Comparison of ENCODE assay signal across 8 cellular contexts in the genomic region with DNA sequence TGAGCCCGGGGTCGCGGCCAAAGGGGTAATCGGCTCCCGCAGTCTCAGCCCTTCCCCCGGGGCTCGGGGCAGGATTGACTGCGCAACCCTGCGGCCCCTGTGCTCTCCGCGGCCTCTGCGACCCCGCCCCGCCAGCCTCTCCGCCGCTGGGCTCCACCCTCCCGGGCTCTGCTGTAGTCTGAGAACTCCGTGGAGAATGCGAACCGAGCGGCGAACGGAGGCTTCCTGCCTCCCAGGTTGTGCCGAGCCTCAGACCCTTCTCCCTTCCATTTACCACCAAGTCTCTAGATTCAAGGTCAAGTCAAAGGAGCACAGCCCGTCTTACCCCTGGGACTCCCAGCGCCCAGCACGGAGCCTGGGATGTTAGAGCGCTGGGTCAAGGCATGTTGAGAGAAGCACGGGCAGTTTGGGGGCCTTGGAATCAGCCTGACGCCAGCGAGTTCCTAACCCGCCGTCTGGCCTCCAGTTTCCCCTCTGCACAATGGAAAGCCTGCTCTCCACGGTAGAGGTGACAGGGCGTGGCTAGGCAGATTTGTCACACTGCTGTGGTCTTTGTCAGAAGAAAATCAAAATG. TPM values are rescaled to one million over a fixed set of nuclear protein-coding genes. Genes with fewer than 3 reads are reported as not detected.
DNase-seq lines count a peak whose midpoint lies in the region; ATAC-seq and TF ChIP-seq lines count a peak whose summit lies in the region.

No MANE protein-coding gene starts in this region.

- H3K79me1 ChIP-seq in H9 (ENCODE audit: insufficient read depth, low read depth, low read length, poor library complexity, severe bottlenecking): no peaks in the 10 kb centered on the region

- H3K23ac ChIP-seq in H9 (ENCODE audit: insufficient read length, low read depth, low read length): no peak overlapping the region

- H4K5ac ChIP-seq in H9 (ENCODE audit: insufficient read length, low read depth, low read length): no peak overlapping the region

- H3K4me1 Mint-ChIP-seq in H9: peaks cover 43 to 48% of the 10 kb centered on the region in 2 experiments
- H3K4me1 Mint-ChIP-seq in T-helper 2 cell treated with Interferon-gamma antibody and Interleukin-4, amounts not matched to agents 5 μg/mL and 100 μg/mL, for 36 hours (ENCODE audit: low read depth): peaks cover 54% of the 10 kb centered on the region

- H3K4me2 ChIP-seq in H9 (ENCODE audit: insufficient read depth, insufficient read length, low read length): peak overlapping the region; percentile 96

- WGBS in H9 (ENCODE audit: extremely low coverage, insufficient read length, low lambda C conversion rate): no CpG with 5 or more reads among the region's 35 CpGs

- H3K18ac ChIP-seq in H9 (ENCODE audit: insufficient read length, low read depth, low read length): no peak overlapping the region

- H3K9me3 ChIP-seq in H9 (ENCODE audit: control insufficient read depth, low read depth, low read length): no peaks in the 10 kb centered on the region

- H3T11ph ChIP-seq in H9 (ENCODE audit: low read length): no peak overlapping the region

- no peak overlapping the region for H3K4ac ChIP-seq in H9 (ENCODE audit: low read depth, low read length)

- H2BK5ac ChIP-seq in H9 (ENCODE audit: insufficient read length, low read length): no peak overlapping the region

- peaks cover 26% of the 10 kb centered on the region for H3K23me2 ChIP-seq in H9 (ENCODE audit: insufficient read length, low read depth, low read length, poor library complexity, severe bottlenecking)

- no peaks in the 10 kb centered on the region; a peak in 1 of 5 replicates for H3K9me3 Mint-ChIP-seq in H9
- H3K9me3 Mint-ChIP-seq in T-helper 2 cell treated with Interferon-gamma antibody and Interleukin-4, amounts not matched to agents 5 μg/mL and 100 μg/mL, for 36 hours: no peaks in the 10 kb centered on the region

- no peaks in the 10 kb centered on the region for H3K79me2 ChIP-seq in H9 (ENCODE audit: insufficient read depth, low read length)

- peak overlapping the region; percentile 4; the same call in 1 of the 2 replicates for H3K14ac ChIP-seq in H9 (ENCODE audit: insufficient read depth, low read length)

- peak overlapping the region in 1 of 3 experiments; percentile 54; a peak in 1 of 7 replicates for H3K27ac Mint-ChIP-seq in H9
- H3K27ac Mint-ChIP-seq in T-helper 2 cell treated with Interferon-gamma antibody and Interleukin-4, amounts not matched to agents 5 μg/mL and 100 μg/mL, for 36 hours: peak overlapping the region; percentile 89

- H3K56ac ChIP-seq in H9 (ENCODE audit: insufficient read length, low read depth, low read length): no peak overlapping the region

- CTCF ChIA-PET in GM10248 (lab: Yijun Ruan, JAX) (interaction anchor here (1.0 to 2.0 kb wide), 3 partner anchors 10 to 123 kb away, joined by 3 to 6 read pairs (median 4); no protein-coding TSS in a partner anchor), HEK293T (lab: Yijun Ruan, JAX) (no interaction called here)

- peaks cover 3% of the 10 kb centered on the region for H4K20me1 ChIP-seq in H9 (ENCODE audit: control insufficient read depth, insufficient read depth, insufficient read length)

- peaks cover 39% of the 10 kb centered on the region for H3K27me3 Mint-ChIP-seq in H9 (ENCODE audit: low read depth)
- H3K27me3 Mint-ChIP-seq in T-helper 2 cell treated with Interferon-gamma antibody and Interleukin-4, amounts not matched to agents 5 μg/mL and 100 μg/mL, for 36 hours (ENCODE audit: low read depth): no peaks in the 10 kb centered on the region

- no peak for ATAC-seq in HG02763 (IDR thresholded peaks at IDR 0.05; ENCODE audit: unreplicated experiment)

- peak overlapping the region; percentile 78 to 97 for H3K4me3 Mint-ChIP-seq in H9
- H3K4me3 Mint-ChIP-seq in T-helper 2 cell treated with Interferon-gamma antibody and Interleukin-4, amounts not matched to agents 5 μg/mL and 100 μg/mL, for 36 hours: peak overlapping the region; percentile 96

- H2BK20ac ChIP-seq in H9 (ENCODE audit: low read depth, low read length, poor library complexity, severe bottlenecking): no peak overlapping the region

- peaks cover 10% of the 10 kb centered on the region; the same call in 1 of the 2 replicates for H3K4me1 ChIP-seq in H9 (ENCODE audit: insufficient read depth, low read length)

- peaks cover 10% of the 10 kb centered on the region; the same call in 1 of the 2 replicates for H3K27me3 ChIP-seq in H9 (ENCODE audit: insufficient read depth, low read length)
- H3K27me3 ChIP-seq in layer of hippocampus (ENCODE audit: control insufficient read depth, insufficient read depth, low read length): no peaks in the 10 kb centered on the region

- H3K36me3 Mint-ChIP-seq in H9 (ENCODE audit: insufficient read depth in 1 of 3, low read depth in 3 of 3): no peaks in the 10 kb centered on the region
- peaks cover 38% of the 10 kb centered on the region for H3K36me3 Mint-ChIP-seq in T-helper 2 cell treated with Interferon-gamma antibody and Interleukin-4, amounts not matched to agents 5 μg/mL and 100 μg/mL, for 36 hours (ENCODE audit: low read depth)

- H4K8ac ChIP-seq in H9 (replicated peaks; ENCODE audit: insufficient read length, low read depth, low read length): no peak overlapping the region

- H2AK5ac ChIP-seq in H9 (ENCODE audit: insufficient read length, low read length): no peak overlapping the region

- no peak overlapping the region for H4K91ac ChIP-seq in H9 (ENCODE audit: insufficient read length, low read depth, low read length)

- DNase-seq in H9: peak; percentile 54
- peak; percentile 61 for DNase-seq in T-helper 2 cell treated with Interferon-gamma antibody and Interleukin-4, amounts not matched to agents 5 μg/mL and 100 μg/mL, for 36 hours (ENCODE audit: low spot score)
- DNase-seq in cerebellar cortex (ENCODE audit: low spot score): peak; percentile 35
- peak; percentile 69 to 72 for DNase-seq in stimulated activated CD4-positive, alpha-beta T cell treated with anti-CD3 and anti-CD28 coated beads, Interleukin-2, amount 100 ng/mL, for 24 hours
- no peak for DNase-seq in GM10248 (ENCODE audit: extremely low spot score)
- DNase-seq in HEK293T (ENCODE audit: extremely low spot score): no peak

- H2BK12ac ChIP-seq in H9 (ENCODE audit: insufficient read length, low read depth, low read length): no peak overlapping the region

- TF ChIP-seq CTCF in H9 (conservative IDR thresholded peaks at IDR 0.05) (no peak), GM10248 (IDR thresholded peaks at IDR 0.05; ENCODE audit: control extremely low read depth, extremely low read depth, low read depth, missing control alignments) (no peak)

- no peak overlapping the region for H2BK15ac ChIP-seq in H9 (ENCODE audit: low read depth, low read length)

- no peak overlapping the region for H2AFZ ChIP-seq in H9 (ENCODE audit: low read length)

- H3K9ac ChIP-seq in H9 (ENCODE audit: extremely low read depth, insufficient read length, low read length): no peak overlapping the region

- H2BK120ac ChIP-seq in H9 (ENCODE audit: low read depth, low read length, poor library complexity, severe bottlenecking): no peak overlapping the region

- POLR2A ChIA-PET in GM10248 (lab: Yijun Ruan, JAX): no interaction called here
- POLR2A ChIA-PET in HEK293T (lab: Yijun Ruan, JAX): no interaction called here

- no peak overlapping the region for H3K27ac ChIP-seq in H9 (ENCODE audit: insufficient read length, low read depth, low read length)
- H3K27ac ChIP-seq in layer of hippocampus (ENCODE audit: low read depth, low read length): peak overlapping the region; percentile 66

TF ChIP-seq in HEK293T, 16 proteins besides CTCF, POLR2A, EP300 and RAD21:
- TF ChIP-seq CTBP1 (IDR thresholded peaks at IDR 0.05; ENCODE audit: borderline replicate concordance) (no peak), FOXA1 (IDR thresholded peaks at IDR 0.05) (no peak), ELF4 (IDR thresholded peaks at IDR 0.05) (no peak), BHLHE40 (IDR thresholded peaks at IDR 0.05; ENCODE audit: borderline replicate concordance) (no peak), SUZ12 (IDR thresholded peaks at IDR 0.05) (no peak), SP1 (IDR thresholded peaks at IDR 0.05) (no peak), ARNT (IDR thresholded peaks at IDR 0.05) (no peak), FOXM1 (IDR thresholded peaks at IDR 0.05; ENCODE audit: borderline replicate concordance) (no peak), PKNOX1 (IDR thresholded peaks at IDR 0.05) (no peak), HDGF (IDR thresholded peaks at IDR 0.05; ENCODE audit: borderline replicate concordance) (no peak), FOXK2 (IDR thresholded peaks at IDR 0.05) (no peak), LEF1 (IDR thresholded peaks at IDR 0.05; ENCODE audit: borderline replicate concordance) (no peak), TARDBP (IDR thresholded peaks at IDR 0.05) (no peak), NFRKB (IDR thresholded peaks at IDR 0.05) (no peak), L3MBTL2 (conservative IDR thresholded peaks at IDR 0.05) (no peak), ZNF384 (IDR thresholded peaks at IDR 0.05) (no peak)

RNA-seq across cellular contexts. Expression of gene ATP2B4, which starts 3.0 kb away (rescaled TPM):
- total RNA-seq in H9 (2021): 14.1 and 15.7 TPM in 2 replicates

Comparison
In these comparisons a context has a peak if more than half of its experiments do, and no peak if none do; other contexts are left out.
1. DNase-seq: peak in H9 (single experiment), T-helper 2 cell treated with Interferon-gamma antibody and Interleukin-4, amounts not matched to agents 5 μg/mL and 100 μg/mL, for 36 hours (single experiment), cerebellar cortex (single experiment) and stimulated activated CD4-positive, alpha-beta T cell treated with anti-CD3 and anti-CD28 coated beads, Interleukin-2, amount 100 ng/mL, for 24 hours (2 of 2); none in GM10248 (single experiment) and HEK293T (single experiment).